ENCODE assay signal across 1 cellular context in the genomic region with DNA sequence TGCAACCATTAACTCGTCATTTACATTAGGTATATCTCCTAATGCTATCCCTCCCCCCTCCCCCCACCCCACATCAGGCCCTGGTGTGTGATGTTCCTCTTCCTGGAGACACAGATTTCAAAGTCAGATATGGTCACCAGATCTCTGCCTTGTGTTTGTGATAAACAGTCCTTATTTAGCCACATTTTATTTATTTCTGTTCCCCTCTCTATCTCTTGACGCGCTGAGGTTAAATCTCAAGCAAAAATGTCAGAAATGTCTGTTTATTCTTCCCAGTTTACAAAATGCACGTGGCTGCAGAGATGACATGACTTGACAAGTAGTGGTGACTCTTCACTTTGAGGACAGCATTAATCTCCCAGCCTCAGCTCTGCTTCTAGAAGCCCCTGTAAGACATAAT.
TF ChIP-seq lines count a peak whose summit lies in the region.

No MANE protein-coding gene starts in this region.

TF ChIP-seq in K562, 482 proteins besides CTCF, POLR2A, EP300 and RAD21 (continued from another document):
- TF ChIP-seq, protein P1, sequence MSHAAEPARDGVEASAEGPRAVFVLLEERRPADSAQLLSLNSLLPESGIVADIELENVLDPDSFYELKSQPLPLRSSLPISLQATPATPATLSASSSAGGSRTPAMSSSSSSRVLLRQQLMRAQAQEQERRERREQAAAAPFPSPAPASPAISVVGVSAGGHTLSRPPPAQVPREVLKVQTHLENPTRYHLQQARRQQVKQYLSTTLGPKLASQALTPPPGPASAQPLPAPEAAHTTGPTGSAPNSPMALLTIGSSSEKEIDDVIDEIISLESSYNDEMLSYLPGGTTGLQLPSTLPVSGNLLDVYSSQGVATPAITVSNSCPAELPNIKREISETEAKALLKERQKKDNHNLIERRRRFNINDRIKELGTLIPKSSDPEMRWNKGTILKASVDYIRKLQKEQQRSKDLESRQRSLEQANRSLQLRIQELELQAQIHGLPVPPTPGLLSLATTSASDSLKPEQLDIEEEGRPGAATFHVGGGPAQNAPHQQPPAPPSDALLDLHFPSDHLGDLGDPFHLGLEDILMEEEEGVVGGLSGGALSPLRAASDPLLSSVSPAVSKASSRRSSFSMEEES (CRISPR knock-in tag; IDR thresholded peaks at IDR 0.05): no peak
- TF ChIP-seq HEY1 (CRISPR knock-in tag; IDR thresholded peaks at IDR 0.05; ENCODE audit: borderline replicate concordance) (no peak), ZNF589 (CRISPR knock-in tag; IDR thresholded peaks at IDR 0.05; ENCODE audit: low read depth) (no peak), PTTG1 (tag; IDR thresholded peaks at IDR 0.05; ENCODE audit: low read depth) (no peak), CAMTA2 (CRISPR knock-in tag; conservative IDR thresholded peaks at IDR 0.05) (no peak), ZNF282 (CRISPR knock-in tag; IDR thresholded peaks at IDR 0.05) (no peak), RBM25 (IDR thresholded peaks at IDR 0.05; ENCODE audit: low read depth, low read length, severe bottlenecking) (no peak), TEAD1 (CRISPR knock-in tag; IDR thresholded peaks at IDR 0.05) (0 out of 4 replicates have a peak, but pooled peaks of 1 of the 2 experiments have one; percentile 46), TCFL5 (CRISPR knock-in tag; conservative IDR thresholded peaks at IDR 0.05) (no peak), GATAD2A (IDR thresholded peaks at IDR 0.05) (no peak), TEAD4 (IDR thresholded peaks at IDR 0.05; ENCODE audit: low read length) (no peak), TEAD4 (CRISPR knock-in tag; IDR thresholded peaks at IDR 0.05; ENCODE audit: borderline replicate concordance) (no peak), RB1 (IDR thresholded peaks at IDR 0.05; ENCODE audit: low read depth) (no peak), ADNP (tag; IDR thresholded peaks at IDR 0.05) (no peak), FOSL1 (tag; conservative IDR thresholded peaks at IDR 0.05) (peak; percentile 49), RNF2 (IDR thresholded peaks at IDR 0.05) (no peak), ZNF764 (CRISPR knock-in tag; IDR thresholded peaks at IDR 0.05; ENCODE audit: low read depth) (no peak)
- TF ChIP-seq, protein P2, sequence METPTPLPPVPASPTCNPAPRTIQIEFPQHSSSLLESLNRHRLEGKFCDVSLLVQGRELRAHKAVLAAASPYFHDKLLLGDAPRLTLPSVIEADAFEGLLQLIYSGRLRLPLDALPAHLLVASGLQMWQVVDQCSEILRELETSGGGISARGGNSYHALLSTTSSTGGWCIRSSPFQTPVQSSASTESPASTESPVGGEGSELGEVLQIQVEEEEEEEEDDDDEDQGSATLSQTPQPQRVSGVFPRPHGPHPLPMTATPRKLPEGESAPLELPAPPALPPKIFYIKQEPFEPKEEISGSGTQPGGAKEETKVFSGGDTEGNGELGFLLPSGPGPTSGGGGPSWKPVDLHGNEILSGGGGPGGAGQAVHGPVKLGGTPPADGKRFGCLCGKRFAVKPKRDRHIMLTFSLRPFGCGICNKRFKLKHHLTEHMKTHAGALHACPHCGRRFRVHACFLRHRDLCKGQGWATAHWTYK (CRISPR knock-in tag; IDR thresholded peaks at IDR 0.05): no peak
